1 cellular context compared by ENCODE assay signal in the genomic region with DNA sequence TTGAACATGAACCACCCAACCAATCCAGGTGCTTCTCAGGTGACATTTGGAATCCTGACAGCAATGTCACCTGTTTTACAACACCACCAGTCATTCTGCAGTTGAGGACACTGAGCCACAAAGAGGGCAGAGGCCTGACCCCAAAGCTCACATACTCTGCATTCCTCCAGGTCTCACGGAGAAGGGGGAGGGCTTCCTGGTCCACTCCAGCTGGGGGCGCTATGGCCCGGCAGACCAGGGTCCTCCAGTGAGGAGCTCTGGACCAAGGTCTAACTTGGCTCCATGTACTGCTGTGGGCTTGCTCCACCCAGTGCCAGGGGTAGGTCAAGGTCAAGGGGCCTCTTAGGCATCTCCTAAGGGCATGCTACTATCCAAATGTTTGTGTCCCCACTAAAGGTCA.
TF ChIP-seq lines count a peak whose summit lies in the region.

No MANE protein-coding gene starts in this region.

TF ChIP-seq in GM23338, 12 proteins besides CTCF, POLR2A, EP300 and RAD21:
- TF ChIP-seq NANOG (IDR thresholded peaks at IDR 0.05; ENCODE audit: borderline replicate concordance) = no peak
- no peak for TF ChIP-seq EZH2phosphoT487 (IDR thresholded peaks at IDR 0.05; ENCODE audit: unreplicated experiment)
- no peak for TF ChIP-seq ZNF114 (CRISPR knock-in tag; IDR thresholded peaks at IDR 0.05)
- TF ChIP-seq JUNB (IDR thresholded peaks at IDR 0.05; ENCODE audit: unreplicated experiment) = no peak
- no peak for TF ChIP-seq CREB1 (CRISPR knock-in tag; IDR thresholded peaks at IDR 0.05; ENCODE audit: low read depth)
- TF ChIP-seq, protein P1, sequence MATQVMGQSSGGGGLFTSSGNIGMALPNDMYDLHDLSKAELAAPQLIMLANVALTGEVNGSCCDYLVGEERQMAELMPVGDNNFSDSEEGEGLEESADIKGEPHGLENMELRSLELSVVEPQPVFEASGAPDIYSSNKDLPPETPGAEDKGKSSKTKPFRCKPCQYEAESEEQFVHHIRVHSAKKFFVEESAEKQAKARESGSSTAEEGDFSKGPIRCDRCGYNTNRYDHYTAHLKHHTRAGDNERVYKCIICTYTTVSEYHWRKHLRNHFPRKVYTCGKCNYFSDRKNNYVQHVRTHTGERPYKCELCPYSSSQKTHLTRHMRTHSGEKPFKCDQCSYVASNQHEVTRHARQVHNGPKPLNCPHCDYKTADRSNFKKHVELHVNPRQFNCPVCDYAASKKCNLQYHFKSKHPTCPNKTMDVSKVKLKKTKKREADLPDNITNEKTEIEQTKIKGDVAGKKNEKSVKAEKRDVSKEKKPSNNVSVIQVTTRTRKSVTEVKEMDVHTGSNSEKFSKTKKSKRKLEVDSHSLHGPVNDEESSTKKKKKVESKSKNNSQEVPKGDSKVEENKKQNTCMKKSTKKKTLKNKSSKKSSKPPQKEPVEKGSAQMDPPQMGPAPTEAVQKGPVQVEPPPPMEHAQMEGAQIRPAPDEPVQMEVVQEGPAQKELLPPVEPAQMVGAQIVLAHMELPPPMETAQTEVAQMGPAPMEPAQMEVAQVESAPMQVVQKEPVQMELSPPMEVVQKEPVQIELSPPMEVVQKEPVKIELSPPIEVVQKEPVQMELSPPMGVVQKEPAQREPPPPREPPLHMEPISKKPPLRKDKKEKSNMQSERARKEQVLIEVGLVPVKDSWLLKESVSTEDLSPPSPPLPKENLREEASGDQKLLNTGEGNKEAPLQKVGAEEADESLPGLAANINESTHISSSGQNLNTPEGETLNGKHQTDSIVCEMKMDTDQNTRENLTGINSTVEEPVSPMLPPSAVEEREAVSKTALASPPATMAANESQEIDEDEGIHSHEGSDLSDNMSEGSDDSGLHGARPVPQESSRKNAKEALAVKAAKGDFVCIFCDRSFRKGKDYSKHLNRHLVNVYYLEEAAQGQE (IDR thresholded peaks at IDR 0.05; ENCODE audit: unreplicated experiment) = no peak
- TF ChIP-seq, protein P2, sequence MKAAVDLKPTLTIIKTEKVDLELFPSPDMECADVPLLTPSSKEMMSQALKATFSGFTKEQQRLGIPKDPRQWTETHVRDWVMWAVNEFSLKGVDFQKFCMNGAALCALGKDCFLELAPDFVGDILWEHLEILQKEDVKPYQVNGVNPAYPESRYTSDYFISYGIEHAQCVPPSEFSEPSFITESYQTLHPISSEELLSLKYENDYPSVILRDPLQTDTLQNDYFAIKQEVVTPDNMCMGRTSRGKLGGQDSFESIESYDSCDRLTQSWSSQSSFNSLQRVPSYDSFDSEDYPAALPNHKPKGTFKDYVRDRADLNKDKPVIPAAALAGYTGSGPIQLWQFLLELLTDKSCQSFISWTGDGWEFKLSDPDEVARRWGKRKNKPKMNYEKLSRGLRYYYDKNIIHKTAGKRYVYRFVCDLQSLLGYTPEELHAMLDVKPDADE (IDR thresholded peaks at IDR 0.05) = no peak
- no peak for TF ChIP-seq STAT1 (IDR thresholded peaks at IDR 0.05; ENCODE audit: unreplicated experiment)
- TF ChIP-seq POLR2AphosphoS5 (IDR thresholded peaks at IDR 0.05; ENCODE audit: low read depth) = no peak
- no peak for TF ChIP-seq ZNF331 (CRISPR knock-in tag; IDR thresholded peaks at IDR 0.05; ENCODE audit: low read depth)
- TF ChIP-seq, protein P3, sequence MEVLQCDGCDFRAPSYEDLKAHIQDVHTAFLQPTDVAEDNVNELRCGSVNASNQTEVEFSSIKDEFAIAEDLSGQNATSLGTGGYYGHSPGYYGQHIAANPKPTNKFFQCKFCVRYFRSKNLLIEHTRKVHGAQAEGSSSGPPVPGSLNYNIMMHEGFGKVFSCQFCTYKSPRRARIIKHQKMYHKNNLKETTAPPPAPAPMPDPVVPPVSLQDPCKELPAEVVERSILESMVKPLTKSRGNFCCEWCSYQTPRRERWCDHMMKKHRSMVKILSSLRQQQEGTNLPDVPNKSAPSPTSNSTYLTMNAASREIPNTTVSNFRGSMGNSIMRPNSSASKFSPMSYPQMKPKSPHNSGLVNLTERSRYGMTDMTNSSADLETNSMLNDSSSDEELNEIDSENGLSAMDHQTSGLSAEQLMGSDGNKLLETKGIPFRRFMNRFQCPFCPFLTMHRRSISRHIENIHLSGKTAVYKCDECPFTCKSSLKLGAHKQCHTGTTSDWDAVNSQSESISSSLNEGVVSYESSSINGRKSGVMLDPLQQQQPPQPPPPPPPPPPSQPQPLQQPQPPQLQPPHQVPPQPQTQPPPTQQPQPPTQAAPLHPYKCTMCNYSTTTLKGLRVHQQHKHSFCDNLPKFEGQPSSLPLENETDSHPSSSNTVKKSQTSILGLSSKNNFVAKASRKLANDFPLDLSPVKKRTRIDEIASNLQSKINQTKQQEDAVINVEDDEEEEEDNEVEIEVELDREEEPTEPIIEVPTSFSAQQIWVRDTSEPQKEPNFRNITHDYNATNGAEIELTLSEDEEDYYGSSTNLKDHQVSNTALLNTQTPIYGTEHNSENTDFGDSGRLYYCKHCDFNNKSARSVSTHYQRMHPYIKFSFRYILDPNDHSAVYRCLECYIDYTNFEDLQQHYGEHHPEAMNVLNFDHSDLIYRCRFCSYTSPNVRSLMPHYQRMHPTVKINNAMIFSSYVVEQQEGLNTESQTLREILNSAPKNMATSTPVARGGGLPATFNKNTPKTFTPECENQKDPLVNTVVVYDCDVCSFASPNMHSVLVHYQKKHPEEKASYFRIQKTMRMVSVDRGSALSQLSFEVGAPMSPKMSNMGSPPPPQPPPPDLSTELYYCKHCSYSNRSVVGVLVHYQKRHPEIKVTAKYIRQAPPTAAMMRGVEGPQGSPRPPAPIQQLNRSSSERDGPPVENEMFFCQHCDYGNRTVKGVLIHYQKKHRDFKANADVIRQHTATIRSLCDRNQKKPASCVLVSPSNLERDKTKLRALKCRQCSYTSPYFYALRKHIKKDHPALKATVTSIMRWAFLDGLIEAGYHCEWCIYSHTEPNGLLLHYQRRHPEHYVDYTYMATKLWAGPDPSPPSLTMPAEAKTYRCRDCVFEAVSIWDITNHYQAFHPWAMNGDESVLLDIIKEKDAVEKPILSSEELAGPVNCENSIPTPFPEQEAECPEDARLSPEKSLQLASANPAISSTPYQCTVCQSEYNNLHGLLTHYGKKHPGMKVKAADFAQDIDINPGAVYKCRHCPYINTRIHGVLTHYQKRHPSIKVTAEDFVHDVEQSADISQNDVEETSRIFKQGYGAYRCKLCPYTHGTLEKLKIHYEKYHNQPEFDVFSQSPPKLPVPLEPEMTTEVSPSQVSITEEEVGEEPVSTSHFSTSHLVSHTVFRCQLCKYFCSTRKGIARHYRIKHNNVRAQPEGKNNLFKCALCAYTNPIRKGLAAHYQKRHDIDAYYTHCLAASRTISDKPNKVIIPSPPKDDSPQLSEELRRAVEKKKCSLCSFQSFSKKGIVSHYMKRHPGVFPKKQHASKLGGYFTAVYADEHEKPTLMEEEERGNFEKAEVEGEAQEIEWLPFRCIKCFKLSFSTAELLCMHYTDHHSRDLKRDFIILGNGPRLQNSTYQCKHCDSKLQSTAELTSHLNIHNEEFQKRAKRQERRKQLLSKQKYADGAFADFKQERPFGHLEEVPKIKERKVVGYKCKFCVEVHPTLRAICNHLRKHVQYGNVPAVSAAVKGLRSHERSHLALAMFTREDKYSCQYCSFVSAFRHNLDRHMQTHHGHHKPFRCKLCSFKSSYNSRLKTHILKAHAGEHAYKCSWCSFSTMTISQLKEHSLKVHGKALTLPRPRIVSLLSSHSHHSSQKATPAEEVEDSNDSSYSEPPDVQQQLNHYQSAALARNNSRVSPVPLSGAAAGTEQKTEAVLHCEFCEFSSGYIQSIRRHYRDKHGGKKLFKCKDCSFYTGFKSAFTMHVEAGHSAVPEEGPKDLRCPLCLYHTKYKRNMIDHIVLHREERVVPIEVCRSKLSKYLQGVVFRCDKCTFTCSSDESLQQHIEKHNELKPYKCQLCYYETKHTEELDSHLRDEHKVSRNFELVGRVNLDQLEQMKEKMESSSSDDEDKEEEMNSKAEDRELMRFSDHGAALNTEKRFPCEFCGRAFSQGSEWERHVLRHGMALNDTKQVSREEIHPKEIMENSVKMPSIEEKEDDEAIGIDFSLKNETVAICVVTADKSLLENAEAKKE (CRISPR knock-in tag; IDR thresholded peaks at IDR 0.05) = no peak
- no peak for TF ChIP-seq EZH2 (IDR thresholded peaks at IDR 0.05; ENCODE audit: low read depth, unreplicated experiment)
